11 cellular contexts compared by ENCODE assay signal in the genomic region with DNA sequence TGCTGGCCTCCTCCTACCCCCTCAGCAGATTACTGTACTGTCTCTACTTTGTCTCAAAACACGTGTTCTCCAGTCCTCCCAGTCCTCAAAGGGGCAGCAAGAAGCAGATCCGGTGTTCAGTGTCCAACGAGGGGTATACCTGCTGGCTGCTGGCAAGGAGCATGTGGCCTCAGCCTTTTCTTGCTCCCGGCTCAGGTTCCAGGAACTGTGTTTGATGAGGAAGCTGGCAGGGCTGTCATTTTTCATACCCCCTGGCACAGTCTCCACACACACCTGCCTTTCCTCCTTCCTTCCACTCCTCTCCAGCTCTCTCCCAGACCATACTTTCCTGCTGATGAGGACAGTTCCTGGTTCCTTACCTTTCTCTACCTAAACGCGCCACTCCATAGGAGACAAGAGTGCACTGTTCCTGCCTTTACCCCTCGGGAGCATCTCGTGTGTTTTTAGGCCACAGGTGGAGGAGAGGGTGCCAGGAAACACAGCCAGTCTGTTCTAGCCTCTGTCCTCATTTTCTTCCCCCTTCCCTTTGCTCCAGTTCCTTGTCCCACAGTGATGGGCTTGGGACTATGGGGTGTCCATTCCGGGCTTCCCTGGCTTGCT.
A peak's percentile ranks its signal among the peaks of the same experiment; 100 is the strongest.
DNase-seq lines count a peak whose midpoint lies in the region; ATAC-seq, FAIRE-seq and TF ChIP-seq lines count a peak whose summit lies in the region.
"Had no signal": no experiment of that assay in that cellular context is flagged by ENCODE, and none has a peak within 500 bp of the region (broad histone marks: within the 10 kb centered on the region; RNA-seq: fewer than 3 reads in every experiment).

No MANE protein-coding gene starts in this region.

- POLR2A ChIA-PET in activated CD8-positive, alpha-beta T cell treated with anti-CD3 and anti-CD28 coated beads for 36 hours (lab: Charles Lee) = no interaction called here
- POLR2A ChIA-PET in activated CD8-positive, alpha-beta T cell treated with anti-CD3 and anti-CD28 coated beads, Interleukin-2, amount 10 ng/mL, durations not matched to agents 7 days and 5 days (lab: Charles Lee) = interaction anchor here (1.0 kb wide), 1 partner anchor 16 kb away, joined by 3 read pairs; no protein-coding TSS in a partner anchor

- H3K27me3 Mint-ChIP-seq in activated CD8-positive, alpha-beta T cell treated with anti-CD3 and anti-CD28 coated beads for 36 hours = no peaks in the 10 kb centered on the region
- H3K27me3 Mint-ChIP-seq in activated CD8-positive, alpha-beta T cell treated with anti-CD3 and anti-CD28 coated beads, Interleukin-2, amount 10 ng/mL, durations not matched to agents 7 days and 5 days (ENCODE audit: low read depth) = no peaks in the 10 kb centered on the region
- H3K27me3 Mint-ChIP-seq in stimulated activated naive B cell treated with anti-CD40 and anti-IgM and Interleukin-4, amounts not matched to agents 10 μg/mL and 1 μg/mL and 100 μg/mL, for 72 hours = no peaks in the 10 kb centered on the region
- H3K27me3 Mint-ChIP-seq: activated CD4-positive, alpha-beta T cell treated with anti-CD3 and anti-CD28 coated beads, Interleukin-2, amount 10 ng/mL, durations not matched to agents 24 days and 14 days had no signal

- ATAC-seq in activated CD8-positive, alpha-beta T cell treated with anti-CD3 and anti-CD28 coated beads for 36 hours = no peak
- ATAC-seq in activated CD8-positive, alpha-beta T cell treated with anti-CD3 and anti-CD28 coated beads, Interleukin-2, amount 10 ng/mL, durations not matched to agents 7 days and 5 days = no peak
- ATAC-seq in esophagus mucosa = peak; percentile 43
- no peak for ATAC-seq in stimulated activated naive B cell treated with anti-CD40 and anti-IgM and Interleukin-4, amounts not matched to agents 10 μg/mL and 1 μg/mL and 100 μg/mL, for 72 hours (replicated peaks)
- no peak for ATAC-seq in HG02870 (IDR thresholded peaks at IDR 0.05; ENCODE audit: unreplicated experiment)

- FAIRE-seq in GM12892 (lab: Jason Lieb, UNC) = no peak
- FAIRE-seq: colon had no signal

- no peaks in the 10 kb centered on the region for H3K9me3 Mint-ChIP-seq in activated CD8-positive, alpha-beta T cell treated with anti-CD3 and anti-CD28 coated beads for 36 hours
- H3K9me3 Mint-ChIP-seq in activated CD8-positive, alpha-beta T cell treated with anti-CD3 and anti-CD28 coated beads, Interleukin-2, amount 10 ng/mL, durations not matched to agents 7 days and 5 days (ENCODE audit: insufficient read depth) = no peaks in the 10 kb centered on the region
- no peaks in the 10 kb centered on the region for H3K9me3 Mint-ChIP-seq in stimulated activated naive B cell treated with anti-CD40 and anti-IgM and Interleukin-4, amounts not matched to agents 10 μg/mL and 1 μg/mL and 100 μg/mL, for 72 hours
- H3K9me3 Mint-ChIP-seq: activated CD4-positive, alpha-beta T cell treated with anti-CD3 and anti-CD28 coated beads, Interleukin-2, amount 10 ng/mL, durations not matched to agents 24 days and 14 days had no signal

- no peak for TF ChIP-seq CTCF in activated CD8-positive, alpha-beta T cell treated with anti-CD3 and anti-CD28 coated beads for 36 hours (IDR thresholded peaks at IDR 0.05)

- DNase-seq in activated CD8-positive, alpha-beta T cell treated with anti-CD3 and anti-CD28 coated beads for 36 hours = no peak
- DNase-seq in activated CD8-positive, alpha-beta T cell treated with anti-CD3 and anti-CD28 coated beads, Interleukin-2, amount 10 ng/mL, durations not matched to agents 7 days and 5 days = no peak
- peak; percentile 50 for DNase-seq in NCI-H2107 treated with DMSO at 0.1 percent for 48 hours (lab: John Stamatoyannopoulos, UW; ENCODE audit: unreplicated experiment)
- DNase-seq in stimulated activated naive B cell treated with anti-CD40 and anti-IgM and Interleukin-4, amounts not matched to agents 10 μg/mL and 1 μg/mL and 100 μg/mL, for 72 hours = no peak
- no peak for DNase-seq in GM12892 (ENCODE audit: insufficient read length)
- no peak for DNase-seq in A172 (ENCODE audit: low spot score)
- DNase-seq: activated CD4-positive, alpha-beta T cell treated with anti-CD3 and anti-CD28 coated beads, Interleukin-2, amount 10 ng/mL, durations not matched to agents 24 days and 14 days; AML-193 had no signal

- H3K36me3 Mint-ChIP-seq in activated CD8-positive, alpha-beta T cell treated with anti-CD3 and anti-CD28 coated beads for 36 hours (ENCODE audit: low read depth) = peaks cover 20% of the 10 kb centered on the region
- H3K36me3 Mint-ChIP-seq in activated CD8-positive, alpha-beta T cell treated with anti-CD3 and anti-CD28 coated beads, Interleukin-2, amount 10 ng/mL, durations not matched to agents 7 days and 5 days (ENCODE audit: low read depth) = peaks cover 41% of the 10 kb centered on the region
- peaks cover 50 to 64% of the 10 kb centered on the region in 2 donors for H3K36me3 Mint-ChIP-seq in stimulated activated naive B cell treated with anti-CD40 and anti-IgM and Interleukin-4, amounts not matched to agents 10 μg/mL and 1 μg/mL and 100 μg/mL, for 72 hours

- CTCF ChIA-PET in activated CD8-positive, alpha-beta T cell treated with anti-CD3 and anti-CD28 coated beads for 36 hours (lab: Charles Lee) = interaction anchor here (0.9 to 4.0 kb wide), 3 partner anchors 7 to 559 kb away, joined by 3 to 25 read pairs (median 5); no protein-coding TSS in a partner anchor
- CTCF ChIA-PET in activated CD8-positive, alpha-beta T cell treated with anti-CD3 and anti-CD28 coated beads, Interleukin-2, amount 10 ng/mL, durations not matched to agents 7 days and 5 days (lab: Charles Lee) = interaction anchor here (1.4 to 5.2 kb wide), 2 partner anchors 8 to 560 kb away, joined by 5 to 25 read pairs; no protein-coding TSS in a partner anchor

- peaks cover 30% of the 10 kb centered on the region for H3K4me1 Mint-ChIP-seq in activated CD8-positive, alpha-beta T cell treated with anti-CD3 and anti-CD28 coated beads for 36 hours (ENCODE audit: low read depth)
- peaks cover 24% of the 10 kb centered on the region for H3K4me1 Mint-ChIP-seq in activated CD8-positive, alpha-beta T cell treated with anti-CD3 and anti-CD28 coated beads, Interleukin-2, amount 10 ng/mL, durations not matched to agents 7 days and 5 days (ENCODE audit: low read depth)
- peaks cover 40 to 62% of the 10 kb centered on the region in 2 donors for H3K4me1 Mint-ChIP-seq in stimulated activated naive B cell treated with anti-CD40 and anti-IgM and Interleukin-4, amounts not matched to agents 10 μg/mL and 1 μg/mL and 100 μg/mL, for 72 hours

- no peak for TF ChIP-seq POLR2A in GM12892 (IDR thresholded peaks at IDR 0.05; ENCODE audit: low read depth, low read length)

- peak overlapping the region; percentile 44 for H3K27ac Mint-ChIP-seq in activated CD8-positive, alpha-beta T cell treated with anti-CD3 and anti-CD28 coated beads for 36 hours
- H3K27ac Mint-ChIP-seq in activated CD8-positive, alpha-beta T cell treated with anti-CD3 and anti-CD28 coated beads, Interleukin-2, amount 10 ng/mL, durations not matched to agents 7 days and 5 days = no peak overlapping the region
- H3K27ac Mint-ChIP-seq in stimulated activated naive B cell treated with anti-CD40 and anti-IgM and Interleukin-4, amounts not matched to agents 10 μg/mL and 1 μg/mL and 100 μg/mL, for 72 hours = peak overlapping the region; percentile 94
- H3K27ac Mint-ChIP-seq: activated CD4-positive, alpha-beta T cell treated with anti-CD3 and anti-CD28 coated beads, Interleukin-2, amount 10 ng/mL, durations not matched to agents 24 days and 14 days had no signal

- H3K4me3 Mint-ChIP-seq in activated CD8-positive, alpha-beta T cell treated with anti-CD3 and anti-CD28 coated beads for 36 hours = no peak overlapping the region
- H3K4me3 Mint-ChIP-seq in activated CD8-positive, alpha-beta T cell treated with anti-CD3 and anti-CD28 coated beads, Interleukin-2, amount 10 ng/mL, durations not matched to agents 7 days and 5 days = no peak overlapping the region
- H3K4me3 Mint-ChIP-seq in stimulated activated naive B cell treated with anti-CD40 and anti-IgM and Interleukin-4, amounts not matched to agents 10 μg/mL and 1 μg/mL and 100 μg/mL, for 72 hours = peak overlapping the region; percentile 46 to 65
- H3K4me3 Mint-ChIP-seq: activated CD4-positive, alpha-beta T cell treated with anti-CD3 and anti-CD28 coated beads, Interleukin-2, amount 10 ng/mL, durations not matched to agents 24 days and 14 days had no signal

- intact Hi-C loops in activated CD8-positive, alpha-beta T cell treated with anti-CD3 and anti-CD28 coated beads for 36 hours (cut with micrococcal nuclease) = no loop called here

Comparison
In these comparisons a context has a peak if more than half of its experiments do, and no peak if none do; other contexts are left out.
1. H3K4me3 Mint-ChIP-seq: peak in stimulated activated naive B cell treated with anti-CD40 and anti-IgM and Interleukin-4, amounts not matched to agents 10 μg/mL and 1 μg/mL and 100 μg/mL, for 72 hours (2 of 2); none in activated CD8-positive, alpha-beta T cell treated with anti-CD3 and anti-CD28 coated beads for 36 hours (single experiment) and activated CD8-positive, alpha-beta T cell treated with anti-CD3 and anti-CD28 coated beads, Interleukin-2, amount 10 ng/mL, durations not matched to agents 7 days and 5 days (single experiment).